In the genomic region with DNA sequence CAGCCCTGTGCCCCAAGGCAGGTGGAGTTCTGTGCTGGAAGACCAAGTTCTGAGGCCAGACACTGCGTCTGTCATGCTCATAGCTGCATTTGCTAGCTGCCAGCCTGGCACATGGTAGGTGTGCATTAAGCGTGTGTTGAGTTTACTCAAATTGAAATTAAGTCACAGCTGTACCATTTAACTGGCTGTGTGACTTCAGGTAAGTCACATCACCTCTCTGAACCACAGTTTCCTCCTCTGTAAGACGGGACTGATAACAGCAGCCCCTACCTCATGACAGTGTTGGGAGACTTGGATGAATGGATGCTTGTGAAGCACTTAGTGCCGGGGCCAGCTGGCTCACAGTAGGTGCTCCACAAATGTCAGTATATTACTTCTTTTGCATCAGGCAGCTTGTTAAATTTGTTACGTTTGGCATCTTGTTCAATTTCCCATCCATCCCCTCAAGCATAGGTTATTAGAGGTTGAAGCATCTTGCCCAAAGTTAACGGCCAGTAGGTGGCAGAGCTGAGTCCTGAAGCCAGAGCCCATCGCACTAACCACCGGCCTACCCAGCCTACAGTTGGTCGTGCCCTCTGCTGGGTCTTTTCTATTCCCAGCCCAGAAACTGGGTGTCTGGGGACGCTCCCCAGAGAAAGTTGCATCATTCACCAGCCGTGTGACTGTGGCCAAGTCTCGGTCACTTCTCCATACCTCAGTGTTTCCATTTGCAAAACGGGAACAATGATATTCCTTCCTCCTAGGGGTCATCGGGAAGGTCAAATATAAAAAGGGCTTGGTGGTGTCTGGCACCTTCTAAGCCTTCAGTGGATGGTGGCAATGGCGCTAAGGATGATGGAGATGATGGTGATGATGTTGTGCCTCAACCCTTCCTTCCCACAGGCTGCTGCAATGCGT, we compare ENCODE assay signal across 9 cellular contexts. TPM values are rescaled to one million over a fixed set of nuclear protein-coding genes. Genes with fewer than 3 reads are reported as not detected.
DNase-seq lines count a peak whose midpoint lies in the region; ATAC-seq lines count a peak whose summit lies in the region.
"Had no signal": no experiment of that assay in that cellular context is flagged by ENCODE, and none has a peak within 500 bp of the region (broad histone marks: within the 10 kb centered on the region; RNA-seq: fewer than 3 reads in every experiment).

No MANE protein-coding gene starts in this region.

- H3K9me3 ChIP-seq in CD4-positive, CD25-positive, alpha-beta regulatory T cell (ENCODE audit: control insufficient read depth in 2 of 2, low read length in 2 of 2) = no peaks in the 10 kb centered on the region

- H3K4me3 Mint-ChIP-seq in CD4-positive, CD25-positive, alpha-beta regulatory T cell = no peak overlapping the region
- H3K4me3 Mint-ChIP-seq in activated naive CD8-positive, alpha-beta T cell treated with anti-CD3 and anti-CD28 coated beads, Interleukin-2, amount 50 U/mL, for 24 hours = no peak overlapping the region

- H3K27ac ChIP-seq in CD4-positive, CD25-positive, alpha-beta regulatory T cell (ENCODE audit: insufficient read depth, low read length, poor library complexity, severe bottlenecking) = no peak overlapping the region
- H3K27ac ChIP-seq: skin epidermis had no signal

- no peaks in the 10 kb centered on the region for H3K4me1 Mint-ChIP-seq in CD4-positive, CD25-positive, alpha-beta regulatory T cell
- peaks cover 2% of the 10 kb centered on the region for H3K4me1 Mint-ChIP-seq in activated naive CD8-positive, alpha-beta T cell treated with anti-CD3 and anti-CD28 coated beads, Interleukin-2, amount 50 U/mL, for 24 hours

- peak; percentile 63 to 66 for ATAC-seq in CD4-positive, CD25-positive, alpha-beta regulatory T cell (ENCODE audit: low read depth in 2 of 2)
- peak; percentile 58 for ATAC-seq in activated naive CD8-positive, alpha-beta T cell treated with anti-CD3 and anti-CD28 coated beads, Interleukin-2, amount 50 U/mL, for 24 hours
- ATAC-seq in HG03045 (IDR thresholded peaks at IDR 0.05; ENCODE audit: unreplicated experiment) = no peak
- ATAC-seq in GM19351 (IDR thresholded peaks at IDR 0.05; ENCODE audit: unreplicated experiment) = no peak

- no peak overlapping the region for H3K27ac Mint-ChIP-seq in CD4-positive, CD25-positive, alpha-beta regulatory T cell
- no peak overlapping the region for H3K27ac Mint-ChIP-seq in activated naive CD8-positive, alpha-beta T cell treated with anti-CD3 and anti-CD28 coated beads, Interleukin-2, amount 50 U/mL, for 24 hours

- no peaks in the 10 kb centered on the region for H3K27me3 ChIP-seq in CD4-positive, CD25-positive, alpha-beta regulatory T cell (ENCODE audit: control insufficient read depth, insufficient read depth, low read length)

- H3K9me3 Mint-ChIP-seq in CD4-positive, CD25-positive, alpha-beta regulatory T cell = peaks cover 0 to 2% (median 0%) of the 10 kb centered on the region in 7 donors
- no peaks in the 10 kb centered on the region for H3K9me3 Mint-ChIP-seq in activated naive CD8-positive, alpha-beta T cell treated with anti-CD3 and anti-CD28 coated beads, Interleukin-2, amount 50 U/mL, for 24 hours

- no peaks in the 10 kb centered on the region for H3K36me3 ChIP-seq in CD4-positive, CD25-positive, alpha-beta regulatory T cell (ENCODE audit: control insufficient read depth, insufficient read depth, low read length)

- peak; percentile 40 to 71 (median 43) for DNase-seq in CD4-positive, CD25-positive, alpha-beta regulatory T cell
- peak; percentile 62 for DNase-seq in HuH-7 (ENCODE audit: low spot score)
- peak; percentile 26 for DNase-seq in SW480 (ENCODE audit: low spot score)
- DNase-seq in activated naive CD8-positive, alpha-beta T cell treated with anti-CD3 and anti-CD28 coated beads, Interleukin-2, amount 50 U/mL, for 24 hours = peak; percentile 79
- DNase-seq in iPS DF 4.7 (ENCODE audit: extremely low read depth, low spot score) = peak; percentile 66
- DNase-seq in stimulated activated CD4-positive, alpha-beta T cell treated with anti-CD3 and anti-CD28 coated beads, TNF-alpha, amount 100 ng/mL, for 4 hours (ENCODE audit: low read depth in 3 of 3) = peak; percentile 24 to 39 (median 38)

- H3K36me3 Mint-ChIP-seq in CD4-positive, CD25-positive, alpha-beta regulatory T cell = no peaks in the 10 kb centered on the region
- H3K36me3 Mint-ChIP-seq in activated naive CD8-positive, alpha-beta T cell treated with anti-CD3 and anti-CD28 coated beads, Interleukin-2, amount 50 U/mL, for 24 hours (ENCODE audit: low read depth) = no peaks in the 10 kb centered on the region

- peaks cover 11% of the 10 kb centered on the region for H3K27me3 Mint-ChIP-seq in CD4-positive, CD25-positive, alpha-beta regulatory T cell
- no peaks in the 10 kb centered on the region for H3K27me3 Mint-ChIP-seq in activated naive CD8-positive, alpha-beta T cell treated with anti-CD3 and anti-CD28 coated beads, Interleukin-2, amount 50 U/mL, for 24 hours

- H3K4me3 ChIP-seq in CD4-positive, CD25-positive, alpha-beta regulatory T cell (ENCODE audit: low read depth, low read length) = no peak overlapping the region
- H3K4me3 ChIP-seq: skin epidermis had no signal

- H3K4me1 ChIP-seq in CD4-positive, CD25-positive, alpha-beta regulatory T cell (ENCODE audit: control insufficient read depth, insufficient read depth, low read length, poor library complexity, severe bottlenecking) = no peaks in the 10 kb centered on the region

RNA-seq across cellular contexts. Expression of gene DAO, which starts 4.5 kb away (rescaled TPM):
- total RNA-seq in CD4-positive, CD25-positive, alpha-beta regulatory T cell = not detected
- not detected for polyA plus RNA-seq in CD4-positive, CD25-positive, alpha-beta regulatory T cell

RNA-seq across cellular contexts. Expression of gene SSH1, which starts 27.0 kb away (rescaled TPM):
- 32.5 TPM for total RNA-seq in CD4-positive, CD25-positive, alpha-beta regulatory T cell
- 1 to 10 TPM; 5.7 to 8.2 (median 6.9) TPM for polyA plus RNA-seq in CD4-positive, CD25-positive, alpha-beta regulatory T cell

Comparison
In these comparisons a context has a peak if more than half of its experiments do, and no peak if none do; other contexts are left out.
1. ATAC-seq: peak in CD4-positive, CD25-positive, alpha-beta regulatory T cell (2 of 2) and activated naive CD8-positive, alpha-beta T cell treated with anti-CD3 and anti-CD28 coated beads, Interleukin-2, amount 50 U/mL, for 24 hours (single experiment); none in HG03045 (single experiment) and GM19351 (single experiment).
2. DNase-seq: peak in every context shown above with its lines; median percentile 79 in activated naive CD8-positive, alpha-beta T cell treated with anti-CD3 and anti-CD28 coated beads, Interleukin-2, amount 50 U/mL, for 24 hours; 66 in iPS DF 4.7; 62 in HuH-7; 43 in CD4-positive, CD25-positive, alpha-beta regulatory T cell; 38 in stimulated activated CD4-positive, alpha-beta T cell treated with anti-CD3 and anti-CD28 coated beads, TNF-alpha, amount 100 ng/mL, for 4 hours; 26 in SW480.